In genomic region chr17:77035526-77035925, GRCh38 we compare ENCODE assay signal across 1 cellular context.
TF ChIP-seq lines count a peak whose summit lies in the region.

No MANE protein-coding gene starts in this region.

TF ChIP-seq in SK-N-SH, 30 proteins besides CTCF, POLR2A, EP300 and RAD21 (continued from another document):
- no peak for TF ChIP-seq ZBTB33 (IDR thresholded peaks at IDR 0.05; ENCODE audit: borderline replicate concordance, low read depth)
- TF ChIP-seq SMC3 (IDR thresholded peaks at IDR 0.05; ENCODE audit: low read depth, low read length), result no peak
- no peak for TF ChIP-seq JUND (IDR thresholded peaks at IDR 0.05)
- TF ChIP-seq TEAD4 (IDR thresholded peaks at IDR 0.05; ENCODE audit: borderline replicate concordance, insufficient read depth), result no peak
- no peak for TF ChIP-seq USF1 (IDR thresholded peaks at IDR 0.05; ENCODE audit: borderline replicate concordance, low read depth)
- no peak for TF ChIP-seq NFIC (IDR thresholded peaks at IDR 0.05; ENCODE audit: borderline replicate concordance)
- TF ChIP-seq USF2 (IDR thresholded peaks at IDR 0.05; ENCODE audit: borderline replicate concordance, low read depth, low read length), result no peak
- no peak for TF ChIP-seq RCOR1 (IDR thresholded peaks at IDR 0.05; ENCODE audit: low read length)
- no peak for TF ChIP-seq YY1 (IDR thresholded peaks at IDR 0.05; ENCODE audit: low read depth)
- TF ChIP-seq EZH2phosphoT487 (IDR thresholded peaks at IDR 0.05; ENCODE audit: borderline replicate concordance, low read depth), result no peak
- no peak for TF ChIP-seq SIN3A (IDR thresholded peaks at IDR 0.05; ENCODE audit: borderline replicate concordance, low read depth, low read length)
- TF ChIP-seq FOXJ3 (CRISPR knock-in tag; IDR thresholded peaks at IDR 0.05), result no peak
- TF ChIP-seq POLR2AphosphoS5 (IDR thresholded peaks at IDR 0.05; ENCODE audit: low read depth, low read length), result no peak
- no peak for TF ChIP-seq MXI1 (IDR thresholded peaks at IDR 0.05; ENCODE audit: low read depth, low read length)
- TF ChIP-seq ELF1 (IDR thresholded peaks at IDR 0.05), result no peak
- no peak for TF ChIP-seq MAX (IDR thresholded peaks at IDR 0.05; ENCODE audit: low read depth)
